Comparison of ENCODE assay signal across 35 cellular contexts in genomic region chr14:50862171-50862570, GRCh38. TPM values are rescaled to one million over a fixed set of nuclear protein-coding genes. Genes with fewer than 3 reads are reported as not detected.
DNase-seq lines count a peak whose midpoint lies in the region; ATAC-seq, FAIRE-seq and TF ChIP-seq lines count a peak whose summit lies in the region.
"Had no signal": no experiment of that assay in that cellular context is flagged by ENCODE, and none has a peak within 500 bp of the region (broad histone marks: within the 10 kb centered on the region; RNA-seq: fewer than 3 reads in every experiment).

No MANE protein-coding gene starts in this region.

- H3K9me3 ChIP-seq in Loucy (ENCODE audit: insufficient read depth, low read depth, low read length) (no peaks in the 10 kb centered on the region), endodermal cell (ENCODE audit: control insufficient read depth, low read length) (no peaks in the 10 kb centered on the region), suprapubic skin (no peaks in the 10 kb centered on the region)
- H3K9me3 ChIP-seq: BLaER1 had no signal

- TF ChIP-seq EP300 in suprapubic skin (IDR thresholded peaks at IDR 0.05): no peak

- H3K4me3 Mint-ChIP-seq in endodermal cell: no peak overlapping the region
- H3K4me3 Mint-ChIP-seq in neural crest cell: peak overlapping the region; percentile 4
- H3K4me3 Mint-ChIP-seq: activated CD4-positive, alpha-beta T cell treated with anti-CD3 and anti-CD28 coated beads for 36 hours; activated naive CD8-positive, alpha-beta T cell treated with anti-CD3 and anti-CD28 coated beads, Interleukin-2, amount 10 ng/mL, durations not matched to agents 7 days and 5 days; memory B cell; T-helper 1 cell treated with Interleukin-12 subunit alpha and Interleukin-12 subunit beta and Interleukin-4 antibody, amounts not matched to agents 30 μg/mL and 1 μg/mL, for 36 hours had no signal

- H3K27me3 ChIP-seq in Loucy (ENCODE audit: insufficient read depth, low read length, poor library complexity, severe bottlenecking): no peaks in the 10 kb centered on the region
- H3K27me3 ChIP-seq in endodermal cell (ENCODE audit: control insufficient read depth, insufficient read depth, low read length, poor library complexity, severe bottlenecking): peaks cover 38% of the 10 kb centered on the region
- H3K27me3 ChIP-seq in suprapubic skin: no peaks in the 10 kb centered on the region
- H3K27me3 ChIP-seq: BLaER1 had no signal

- H3K27ac Mint-ChIP-seq in endodermal cell (no peak overlapping the region), neural crest cell (ENCODE audit: unreplicated experiment) (no peak overlapping the region)
- H3K27ac Mint-ChIP-seq: activated CD4-positive, alpha-beta T cell treated with anti-CD3 and anti-CD28 coated beads for 36 hours; activated naive CD8-positive, alpha-beta T cell treated with anti-CD3 and anti-CD28 coated beads, Interleukin-2, amount 10 ng/mL, durations not matched to agents 7 days and 5 days; memory B cell; T-helper 1 cell treated with Interleukin-12 subunit alpha and Interleukin-12 subunit beta and Interleukin-4 antibody, amounts not matched to agents 30 μg/mL and 1 μg/mL, for 36 hours had no signal

- H3K36me3 Mint-ChIP-seq in endodermal cell (ENCODE audit: low read depth) (no peaks in the 10 kb centered on the region), neural crest cell (ENCODE audit: low read depth) (no peaks in the 10 kb centered on the region)
- H3K36me3 Mint-ChIP-seq: activated naive CD8-positive, alpha-beta T cell treated with anti-CD3 and anti-CD28 coated beads, Interleukin-2, amount 10 ng/mL, durations not matched to agents 7 days and 5 days had no signal

- peaks cover 58% of the 10 kb centered on the region for H3K4me1 ChIP-seq in Loucy (ENCODE audit: insufficient read depth, low read length, poor library complexity, severe bottlenecking)
- H3K4me1 ChIP-seq in endodermal cell (ENCODE audit: control insufficient read depth, insufficient read depth, low read length): no peaks in the 10 kb centered on the region
- H3K4me1 ChIP-seq in suprapubic skin: peaks cover 6% of the 10 kb centered on the region

- H3K9ac ChIP-seq in Loucy (ENCODE audit: low read depth, low read length, poor library complexity, severe bottlenecking) (no peak overlapping the region), endodermal cell (ENCODE audit: extremely low read depth, low read length, poor library complexity, severe bottlenecking) (no peak overlapping the region)
- H3K9ac ChIP-seq: BLaER1 had no signal

- H2AFZ ChIP-seq in Loucy (ENCODE audit: low read length): peak overlapping the region; percentile 53; the same call in 1 of the 2 replicates

- no peak overlapping the region for H3K4me2 ChIP-seq in Loucy (ENCODE audit: low read depth, low read length, poor library complexity, severe bottlenecking)
- H3K4me2 ChIP-seq: BLaER1 had no signal

- TF ChIP-seq POLR2A in GM12891 (IDR thresholded peaks at IDR 0.05; ENCODE audit: low read depth, low read length): no peak
- TF ChIP-seq POLR2A in suprapubic skin (IDR thresholded peaks at IDR 0.05): no peak

- H3K36me3 ChIP-seq in Loucy (ENCODE audit: insufficient read depth, low read length) (no peaks in the 10 kb centered on the region), endodermal cell (ENCODE audit: control insufficient read depth, insufficient read depth, low read length) (no peaks in the 10 kb centered on the region), suprapubic skin (no peaks in the 10 kb centered on the region)
- H3K36me3 ChIP-seq: BLaER1 had no signal

- H3K4me3 ChIP-seq in AG10803 (ENCODE audit: low read length) (no peak overlapping the region), Loucy (ENCODE audit: low read length, poor library complexity, severe bottlenecking) (no peak overlapping the region), endodermal cell (ENCODE audit: low read length) (no peak overlapping the region), suprapubic skin (no peak overlapping the region)
- H3K4me3 ChIP-seq: BLaER1, SK-N-MC had no signal

- H3K9me2 ChIP-seq in Loucy (replicated peaks; ENCODE audit: low read depth, low read length): no peaks in the 10 kb centered on the region

- WGBS in endodermal cell (ENCODE audit: insufficient coverage in 1 of 2, insufficient read length in 1 of 2), 2 experiments: 60 to 87% methylated on average over 3 to 4 of the region's 4 CpGs
- WGBS in suprapubic skin: 87% methylated on average over 4 of the region's 4 CpGs

- TF ChIP-seq CTCF in AG10803 (conservative IDR thresholded peaks at IDR 0.05; ENCODE audit: low read length) (no peak), Loucy (conservative IDR thresholded peaks at IDR 0.05; ENCODE audit: low read length) (no peak), endodermal cell (conservative IDR thresholded peaks at IDR 0.05) (no peak), neural crest cell (conservative IDR thresholded peaks at IDR 0.05) (no peak), suprapubic skin (IDR thresholded peaks at IDR 0.05) (no peak)

- H3K9me3 Mint-ChIP-seq in endodermal cell (no peaks in the 10 kb centered on the region), neural crest cell (no peaks in the 10 kb centered on the region)
- H3K9me3 Mint-ChIP-seq: activated naive CD8-positive, alpha-beta T cell treated with anti-CD3 and anti-CD28 coated beads, Interleukin-2, amount 10 ng/mL, durations not matched to agents 7 days and 5 days; memory B cell; T-helper 1 cell treated with Interleukin-12 subunit alpha and Interleukin-12 subunit beta and Interleukin-4 antibody, amounts not matched to agents 30 μg/mL and 1 μg/mL, for 36 hours had no signal

- peaks cover 23% of the 10 kb centered on the region for H3K4me1 Mint-ChIP-seq in endodermal cell
- peaks cover 54% of the 10 kb centered on the region for H3K4me1 Mint-ChIP-seq in neural crest cell
- H3K4me1 Mint-ChIP-seq: memory B cell had no signal

- H3K79me2 ChIP-seq in Loucy (ENCODE audit: insufficient read depth, low read length): no peaks in the 10 kb centered on the region

- no peaks in the 10 kb centered on the region for H3F3A ChIP-seq in Loucy (ENCODE audit: low read depth)

- ATAC-seq in GM21786 (IDR thresholded peaks at IDR 0.05; ENCODE audit: unreplicated experiment): no peak
- ATAC-seq in GM19324 (IDR thresholded peaks at IDR 0.05; ENCODE audit: low FRiP score, unreplicated experiment): no peak
- ATAC-seq: activated CD4-positive, alpha-beta T cell treated with anti-CD3 and anti-CD28 coated beads for 36 hours; HCT116; left cardiac atrium had no signal

- H3K27ac ChIP-seq in endodermal cell (ENCODE audit: low read depth, low read length) (peak overlapping the region; percentile 30), suprapubic skin (no peak overlapping the region)
- H3K27ac ChIP-seq: BLaER1, RWPE1, SK-N-MC had no signal

- FAIRE-seq in GM12891 (lab: Jason Lieb, UNC): no peak
- FAIRE-seq: G401.6, HTR-8/SVneo had no signal

- H3K27me3 Mint-ChIP-seq in endodermal cell (ENCODE audit: insufficient read depth): peaks cover 29% of the 10 kb centered on the region
- H3K27me3 Mint-ChIP-seq in neural crest cell (ENCODE audit: low read depth): peaks cover 4% of the 10 kb centered on the region

- no peaks in the 10 kb centered on the region for H4K20me1 ChIP-seq in Loucy (ENCODE audit: insufficient read depth, low read length, poor library complexity, severe bottlenecking)
- H4K20me1 ChIP-seq: BLaER1 had no signal

- DNase-seq in AG10803 (ENCODE audit: low read depth): peak; percentile 7
- no peak for DNase-seq in endodermal cell
- no peak for DNase-seq in neural crest cell (ENCODE audit: low read depth, low spot score)
- no peak for DNase-seq in GM12891 (ENCODE audit: insufficient read length, low spot score)
- no peak for DNase-seq in suprapubic skin (ENCODE audit: low spot score in 2 of 2)
- DNase-seq: ACHN; activated CD4-positive, alpha-beta T cell treated with anti-CD3 and anti-CD28 coated beads for 36 hours; activated CD8-positive, alpha-beta memory T cell treated with anti-CD3 and anti-CD28 coated beads for 24 hours; activated effector memory CD4-positive, alpha-beta T cell treated with anti-CD3 and anti-CD28 coated beads, Interleukin-2, amount 50 U/mL, for 16 hours; activated naive CD8-positive, alpha-beta T cell treated with anti-CD3 and anti-CD28 coated beads, Interleukin-2, amount 10 ng/mL, durations not matched to agents 7 days and 5 days; DMS153; effector CD4-positive, alpha-beta T cell; foreskin melanocyte; KG1; left cardiac atrium; MM.1S; NCI-H146; NCI-H2107; NCI-H446 treated with DMSO at 0.1 percent for 48 hours; NCI-H82; stimulated activated CD4-positive, alpha-beta T cell treated with anti-CD3 and anti-CD28 coated beads, Interleukin-2, amount 100 ng/mL, for 24 hours; trophoblast cell had no signal

TF ChIP-seq in GM12891, 5 proteins besides CTCF, POLR2A, EP300 and RAD21:
- TF ChIP-seq SPI1 (IDR thresholded peaks at IDR 0.05; ENCODE audit: low read depth, low read length): no peak
- no peak for TF ChIP-seq PAX5 (IDR thresholded peaks at IDR 0.05; ENCODE audit: insufficient read depth, low read length, severe bottlenecking)
- TF ChIP-seq POLR2AphosphoS5 (IDR thresholded peaks at IDR 0.05; ENCODE audit: low read depth, low read length): no peak
- no peak for TF ChIP-seq POU2F2 (IDR thresholded peaks at IDR 0.05; ENCODE audit: low read depth, low read length)
- TF ChIP-seq TAF1 (IDR thresholded peaks at IDR 0.05; ENCODE audit: low read depth, low read length): no peak

RNA-seq across cellular contexts. Expression of gene ABHD12B, which starts 9.7 kb away (rescaled TPM):
- total RNA-seq in endodermal cell: 10 to 100 TPM in 1 of 2 donors, under 1 TPM in 1; 0.80 to 55.0 TPM
- 0.71 TPM for polyA plus RNA-seq in endodermal cell (2013, experiment 1 of 2)
- polyA plus RNA-seq in endodermal cell (2013, experiment 2 of 2): 0.75 TPM
- total RNA-seq in neural crest cell: 0.35 and 0.73 TPM in 2 replicates
- polyA plus RNA-seq in GM12891 (2012; ENCODE audit: low read depth, missing spikeins): not detected
- 10 to 100 TPM in 3 of 4 donors, 1 to 10 TPM in 1; 9.1 to 32.0 (median 25.2) TPM for total RNA-seq in suprapubic skin
- total RNA-seq: activated CD4-positive, alpha-beta T cell treated with anti-CD3 and anti-CD28 coated beads for 36 hours; activated naive CD8-positive, alpha-beta T cell treated with anti-CD3 and anti-CD28 coated beads, Interleukin-2, amount 10 ng/mL, durations not matched to agents 7 days and 5 days; epithelial cell of proximal tubule; myocyte had no signal

RNA-seq across cellular contexts. Expression of gene NIN, which starts 31.2 kb away (rescaled TPM):
- 1 to 10 TPM; 3.3 to 4.1 TPM for total RNA-seq in endodermal cell
- polyA plus RNA-seq in endodermal cell (2013, experiment 1 of 2): 26.9 TPM
- 28.3 TPM for polyA plus RNA-seq in endodermal cell (2013, experiment 2 of 2)
- 94.1 and 94.9 TPM in 2 replicates for total RNA-seq in neural crest cell
- polyA plus RNA-seq in GM12891 (2012; ENCODE audit: low read depth, missing spikeins): 41.6 TPM
- total RNA-seq in suprapubic skin: 10 to 100 TPM; 22.7 to 48.2 (median 36.8) TPM

Comparison
In these comparisons a context has a peak if more than half of its experiments do, and no peak if none do; other contexts are left out.
1. RNA of gene NIN, which starts 31.2 kb away (total RNA-seq): 94.1 to 94.9 TPM in neural crest cell and 22.7 to 48.2 TPM in suprapubic skin; 3.3 to 4.1 TPM in endodermal cell; every median in the first group is over 4 times any median in the second.